ENCODE assay signal across 9 cellular contexts in genomic region chr1:236284291-236284711, GRCh38. TPM values are rescaled to one million over a fixed set of nuclear protein-coding genes. Genes with fewer than 3 reads are reported as not detected.
DNase-seq lines count a peak whose midpoint lies in the region; ATAC-seq, FAIRE-seq and TF ChIP-seq lines count a peak whose summit lies in the region.
"Had no signal": no experiment of that assay in that cellular context is flagged by ENCODE, and none has a peak within 500 bp of the region (broad histone marks: within the 10 kb centered on the region; RNA-seq: fewer than 3 reads in every experiment).

No MANE protein-coding gene starts in this region.

- TF ChIP-seq POLR2A in GM12878 (IDR thresholded peaks at IDR 0.05; ENCODE audit: low read depth, low read length): no peak

- SMC1A ChIA-PET in GM12878 (lab: Charles Lee; ENCODE audit: uncharacterized antibody, unreplicated experiment): interaction anchor here (0.5 to 2.2 kb wide), 26 partner anchors 8 to 285 kb away, joined by 3 to 30 read pairs (median 4); no protein-coding TSS in a partner anchor

- TF ChIP-seq EP300 in GM12878 (IDR thresholded peaks at IDR 0.05; ENCODE audit: borderline replicate concordance in 1 of 2, control insufficient read depth in 1 of 2, low read depth in 2 of 2, low read length in 2 of 2): peak; percentile 53 to 87; a peak in 2 of 4 replicates

- H3K36me3 ChIP-seq in GM12878 (ENCODE audit: control insufficient read depth in 2 of 2, insufficient read depth in 2 of 2, low read length in 1 of 2): no peaks in the 10 kb centered on the region

- H3K79me2 ChIP-seq in GM12878 (ENCODE audit: control insufficient read depth, insufficient read depth, low read length): peaks cover 30% of the 10 kb centered on the region

- TF ChIP-seq RAD21 in GM12878 (IDR thresholded peaks at IDR 0.05; ENCODE audit: insufficient read depth, low read depth, low read length): no peak; the same call in 1 of the 2 replicates

- peak overlapping the region; percentile 47 for H3K9ac ChIP-seq in GM12878 (ENCODE audit: control insufficient read depth, insufficient read depth, low read length)

- peak overlapping the region; percentile 47; the same call in 1 of the 2 replicates for H3K4me3 ChIP-seq in GM12878

- BruUV-seq in GM12878 (replicated peaks; lab: Mats Ljungman, UMichigan): no TSS peak

- peak overlapping the region; percentile 90 for H3K4me2 ChIP-seq in GM12878 (ENCODE audit: control insufficient read depth, insufficient read depth)

- H3K27ac ChIP-seq in GM12878 (ENCODE audit: control insufficient read depth, insufficient read depth): peak overlapping the region; percentile 85

- CTCF ChIA-PET in GM12878 (lab: Yijun Ruan, JAX): interaction anchor here (0.9 to 2.6 kb wide), 10 partner anchors 9 to 313 kb away, joined by 3 to 9 read pairs (median 4); no protein-coding TSS in a partner anchor

- peaks cover 1% of the 10 kb centered on the region; the same call in 1 of the 3 replicates for H3K9me3 ChIP-seq in GM12878 (replicated peaks; ENCODE audit: control insufficient read depth, insufficient read depth, low read length)

- H2AFZ ChIP-seq in GM12878 (ENCODE audit: control insufficient read depth, low read depth, low read length): peak overlapping the region; percentile 35

- 0% methylated on average over 2 of the region's 2 CpGs for WGBS in GM12878 (ENCODE audit: insufficient coverage, insufficient replicate concordance, low lambda C conversion rate, missing lambda C conversion rate)

- DNase-seq in GM12878 (ENCODE audit: low read depth, low spot score) (peak; percentile 92), C1 segment of cervical spinal cord (lab: John Stamatoyannopoulos, UW) (no peak), posterior cingulate gyrus (no peak), middle frontal gyrus (ENCODE audit: extremely low spot score, low spot score) (no peak)
- no peak for DNase-seq in activated CD4-positive, CD25-positive, alpha-beta regulatory T cell treated with anti-CD3 and anti-CD28 coated beads, Interleukin-2, amount 50 U/mL, for 72 hours
- DNase-seq: IMR-90 had no signal

- FAIRE-seq in GM12878 (lab: Jason Lieb, UNC): peak; percentile 92

- intact Hi-C loops in GM12878 (cut with micrococcal nuclease; ENCODE audit: unreplicated experiment) (loop anchor here (1.0 to 5.0 kb wide), 4 partner anchors 124 to 417 kb away; partner anchors contain the start of genes GPR137B and LYST), posterior cingulate gyrus (cut with DNase I) (loop anchor here (10.0 kb wide), 1 partner anchor 510 kb away; the partner anchor contains the start of gene MTR)

- RAD21 ChIA-PET in GM12878 (lab: Charles Lee; ENCODE audit: unreplicated experiment): interaction anchor here (0.8 to 3.2 kb wide), 17 partner anchors 8 to 205 kb away, joined by 3 to 21 read pairs (median 5); partner anchors contain the start of gene EDARADD

- POLR2A ChIA-PET in GM12878 (lab: Charles Lee): interaction anchor here (1.0 to 5.8 kb wide), 8 partner anchors 10 to 161 kb away, joined by 3 to 40 read pairs (median 4); partner anchors contain the start of gene EDARADD

- H4K20me1 ChIP-seq in GM12878 (ENCODE audit: control insufficient read depth, insufficient read depth): no peaks in the 10 kb centered on the region

- ATAC-seq in GM18502 (IDR thresholded peaks at IDR 0.05; ENCODE audit: poor library complexity, unreplicated experiment): peak; percentile 53
- peak; percentile 34 for ATAC-seq in GM21528 (IDR thresholded peaks at IDR 0.05; ENCODE audit: low FRiP score, unreplicated experiment)
- peak; percentile 34 for ATAC-seq in HG03575 (IDR thresholded peaks at IDR 0.05; ENCODE audit: extremely low read depth, insufficient number of reproducible peaks, low FRiP score, unreplicated experiment)
- peak; percentile 61 for ATAC-seq in GM12878

- H3K27me3 ChIP-seq in GM12878 (replicated peaks in 1 of 2; ENCODE audit: control insufficient read depth in 2 of 2, insufficient read depth in 2 of 2, low read length in 1 of 2): no peaks in the 10 kb centered on the region

- no peak for TF ChIP-seq CTCF in GM12878 (IDR thresholded peaks at IDR 0.05 in 2 of 3, conservative IDR thresholded peaks at IDR 0.05 in 1 of 3; ENCODE audit: control insufficient read depth in 2 of 3, extremely low read depth in 1 of 3, insufficient read depth in 1 of 3, low read depth in 3 of 3, low read length in 3 of 3)

- peaks cover 30% of the 10 kb centered on the region for H3K4me1 ChIP-seq in GM12878 (ENCODE audit: control insufficient read depth, insufficient read depth, low read length)

- in situ Hi-C loops in GM12878 (cut with MboI): loop anchor here (10.0 to 25.0 kb wide), 2 partner anchors 172 to 400 kb away; no protein-coding TSS in a partner anchor

TF ChIP-seq in GM12878, 131 proteins besides CTCF, POLR2A, EP300 and RAD21 (continues in another document):
- TF ChIP-seq, protein P1, sequence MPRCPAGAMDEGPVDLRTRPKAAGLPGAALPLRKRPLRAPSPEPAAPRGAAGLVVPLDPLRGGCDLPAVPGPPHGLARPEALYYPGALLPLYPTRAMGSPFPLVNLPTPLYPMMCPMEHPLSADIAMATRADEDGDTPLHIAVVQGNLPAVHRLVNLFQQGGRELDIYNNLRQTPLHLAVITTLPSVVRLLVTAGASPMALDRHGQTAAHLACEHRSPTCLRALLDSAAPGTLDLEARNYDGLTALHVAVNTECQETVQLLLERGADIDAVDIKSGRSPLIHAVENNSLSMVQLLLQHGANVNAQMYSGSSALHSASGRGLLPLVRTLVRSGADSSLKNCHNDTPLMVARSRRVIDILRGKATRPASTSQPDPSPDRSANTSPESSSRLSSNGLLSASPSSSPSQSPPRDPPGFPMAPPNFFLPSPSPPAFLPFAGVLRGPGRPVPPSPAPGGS (IDR thresholded peaks at IDR 0.05; ENCODE audit: borderline replicate concordance, insufficient read depth, low read depth, low read length, poor library complexity, severe bottlenecking): peak; percentile 87
- TF ChIP-seq MEF2B (IDR thresholded peaks at IDR 0.05; ENCODE audit: partially characterized antibody, poor library complexity, severe bottlenecking): peak; percentile 46
- no peak for TF ChIP-seq SPI1 (IDR thresholded peaks at IDR 0.05; ENCODE audit: borderline replicate concordance, insufficient read depth, low read depth, low read length)
- TF ChIP-seq NR2C1 (IDR thresholded peaks at IDR 0.05): no peak
- TF ChIP-seq USF1 (IDR thresholded peaks at IDR 0.05; ENCODE audit: borderline replicate concordance, extremely low read length, insufficient read depth, low read depth, low read length): no peak
- TF ChIP-seq TCF12 (IDR thresholded peaks at IDR 0.05; ENCODE audit: low read depth, low read length): peak; percentile 64; the same call in 1 of the 2 replicates
- peak; percentile 89 for TF ChIP-seq MEF2A (IDR thresholded peaks at IDR 0.05; ENCODE audit: insufficient read depth, low read depth, low read length)
- no peak for TF ChIP-seq EZH2 (IDR thresholded peaks at IDR 0.05; ENCODE audit: borderline replicate concordance, control insufficient read depth, low read depth, low read length)
- TF ChIP-seq GABPA (IDR thresholded peaks at IDR 0.05; ENCODE audit: low read depth): peak; percentile 72
- TF ChIP-seq RFX5 (IDR thresholded peaks at IDR 0.05; ENCODE audit: low read depth, low read length): no peak
- peak; percentile 41 for TF ChIP-seq NBN (IDR thresholded peaks at IDR 0.05)
- TF ChIP-seq RAD51 (IDR thresholded peaks at IDR 0.05): no peak
- TF ChIP-seq ASH2L (IDR thresholded peaks at IDR 0.05; ENCODE audit: borderline replicate concordance, low read depth): no peak
- TF ChIP-seq PBX3 (IDR thresholded peaks at IDR 0.05; ENCODE audit: insufficient replicate concordance, low read depth, low read length): no peak
- TF ChIP-seq IKZF2 (IDR thresholded peaks at IDR 0.05): peak; percentile 98
- peak; percentile 42; the same call in 1 of the 2 replicates for TF ChIP-seq NR2F1 (conservative IDR thresholded peaks at IDR 0.05)
- peak; percentile 97 for TF ChIP-seq RUNX3 (IDR thresholded peaks at IDR 0.05; ENCODE audit: low read length)
- TF ChIP-seq SMC3 (IDR thresholded peaks at IDR 0.05; ENCODE audit: borderline replicate concordance, low read length): no peak
- TF ChIP-seq TBL1XR1 (IDR thresholded peaks at IDR 0.05; ENCODE audit: low read depth, low read length): peak; percentile 82; the same call in 1 of the 2 replicates

RNA-seq across cellular contexts. Expression of gene ERO1B, which starts 2.5 kb away (rescaled TPM):
- total RNA-seq in GM12878 (2013; cell fraction: nucleolus; rRNA removed): 65.5 and 71.3 TPM in 2 replicates
- total RNA-seq in GM12878 (2014; rRNA removed): 13.6 and 17.3 TPM in 2 replicates
- total RNA-seq in GM12878 (2014; rRNA removed; fragmentation: Illumina TruSeq; extraction: Trizol): 30.9 and 32.2 TPM in 2 replicates
- 22.8 and 28.8 TPM in 2 replicates for total RNA-seq in GM12878 (2021)
- polyA plus RNA-seq in GM12878 (2011; ENCODE audit: low read depth): 5.6 TPM
- 9.3 and 18.3 TPM in 2 replicates for polyA plus RNA-seq in GM12878 (2011; rRNA removed)
- polyA plus RNA-seq in GM12878 (2011; cell fraction: cytosol; rRNA removed): 2.5 and 2.9 TPM in 2 replicates
- 7.8 and 9.8 TPM in 2 replicates for polyA plus RNA-seq in GM12878 (2011; cell fraction: nucleus; rRNA removed)
- polyA plus RNA-seq in GM12878 (2012): 11.3 and 12.3 TPM in 2 replicates
- polyA plus RNA-seq in GM12878 (2014; fragmentation: Illumina TruSeq; extraction: Trizol): 22.8 and 29.8 TPM in 2 replicates
- polyA plus RNA-seq in GM12878 (2014; fragmentation: Nextera tagmentation; extraction: Ambion mirVana): 1 to 10 TPM; 9.0 to 9.6 TPM
- 16.9 and 23.1 TPM in 2 replicates for polyA plus RNA-seq in GM12878 (2014; rRNA removed)
- polyA plus RNA-seq in GM12878 (2016; fragmentation: Nextera tagmentation; extraction: Ambion mirVana): 10 to 100 TPM; 27.1 to 27.5 TPM
- polyA minus RNA-seq in GM12878 (2011; rRNA and poly(A)+ RNA removed): 4.3 and 4.4 TPM in 2 replicates
- polyA minus RNA-seq in GM12878 (2011; cell fraction: cytosol; rRNA and poly(A)+ RNA removed): 4.0 and 5.2 TPM in 2 replicates
- polyA minus RNA-seq in GM12878 (2011; cell fraction: nucleus; rRNA and poly(A)+ RNA removed): 8.1 and 16.4 TPM in 2 replicates
